In the genomic region with DNA sequence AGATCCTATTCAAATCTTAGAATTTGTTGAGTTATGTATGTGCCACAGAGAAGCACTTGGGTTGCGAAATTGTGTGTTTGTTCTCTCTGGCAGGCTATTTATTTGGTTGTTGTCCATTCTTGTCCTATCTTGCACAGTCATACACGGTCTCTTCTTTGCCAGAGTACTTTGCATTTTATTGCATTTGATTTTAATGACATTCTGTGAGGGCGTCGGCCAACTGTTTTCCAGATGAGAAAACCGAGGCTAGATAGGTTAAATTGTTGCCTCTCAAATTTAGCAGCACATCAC, we compare ENCODE assay signal across 23 cellular contexts. TPM values are rescaled to one million over a fixed set of nuclear protein-coding genes. Genes with fewer than 3 reads are reported as not detected.
DNase-seq lines count a peak whose midpoint lies in the region; ATAC-seq, FAIRE-seq and TF ChIP-seq lines count a peak whose summit lies in the region.
"Had no signal": no experiment of that assay in that cellular context is flagged by ENCODE, and none has a peak within 500 bp of the region (broad histone marks: within the 10 kb centered on the region; RNA-seq: fewer than 3 reads in every experiment).

No MANE protein-coding gene starts in this region.

- H3K4me1 ChIP-seq in suprapubic skin = peaks cover 7% of the 10 kb centered on the region
- H3K4me1 ChIP-seq: BE2C, HAP-1, testis had no signal

- H3K4me3 ChIP-seq in bronchial epithelial cell (ENCODE audit: low read depth, low read length) = no peak overlapping the region
- no peak overlapping the region for H3K4me3 ChIP-seq in fibroblast of villous mesenchyme (ENCODE audit: low read depth, low read length)
- H3K4me3 ChIP-seq in suprapubic skin = no peak overlapping the region
- H3K4me3 ChIP-seq: HAP-1, neural progenitor cell, SJSA1, smooth muscle cell, testis had no signal

- H3K36me3 ChIP-seq in bronchial epithelial cell (ENCODE audit: control insufficient read depth, insufficient read depth, low read length) (no peaks in the 10 kb centered on the region), suprapubic skin (no peaks in the 10 kb centered on the region)
- H3K36me3 ChIP-seq: BE2C, HAP-1, neural progenitor cell, SJSA1 had no signal

- TF ChIP-seq EP300 in suprapubic skin (IDR thresholded peaks at IDR 0.05) = no peak

- peaks cover 5% of the 10 kb centered on the region for H3K27me3 Mint-ChIP-seq in activated T-helper 1 cell treated with anti-CD3 and anti-CD28 coated beads, Interleukin-12 subunit alpha, Interleukin-12 subunit beta, Interleukin-2, Interleukin-4 antibody, amounts not matched to agents 30 ng/mL and 10 ng/mL and 1 ng/mL, durations not matched to agents 14 hours and 24 hours and 36 hours (ENCODE audit: insufficient read depth)
- H3K27me3 Mint-ChIP-seq: stimulated activated memory B cell treated with anti-CD40 and anti-IgM and Interleukin-4, amounts not matched to agents 10 μg/mL and 1 μg/mL and 100 μg/mL, for 72 hours had no signal

- no peak for ATAC-seq in HG03571 (IDR thresholded peaks at IDR 0.05; ENCODE audit: unreplicated experiment)
- ATAC-seq: activated naive CD4-positive, alpha-beta T cell treated with anti-CD3 and anti-CD28 coated beads, Interleukin-2, amount 50 U/mL, for 72 hours; left ventricle myocardium superior; stimulated activated memory B cell treated with anti-CD40 and anti-IgM and Interleukin-4, amounts not matched to agents 10 μg/mL and 1 μg/mL and 100 μg/mL, for 72 hours had no signal

- no peaks in the 10 kb centered on the region for H3K27me3 ChIP-seq in bronchial epithelial cell (ENCODE audit: control insufficient read depth, insufficient read depth, low read length)
- H3K27me3 ChIP-seq in suprapubic skin = no peaks in the 10 kb centered on the region
- H3K27me3 ChIP-seq: BE2C, neural progenitor cell, SJSA1, testis had no signal

- 47% methylated on average over 5 of the region's 5 CpGs for WGBS in suprapubic skin

- peak; percentile 88 for DNase-seq in NCI-H526 treated with DMSO at 0.1 percent for 48 hours (lab: John Stamatoyannopoulos, UW)
- DNase-seq in bronchial epithelial cell (ENCODE audit: low read depth) = peak; percentile 94
- DNase-seq in fibroblast of villous mesenchyme (ENCODE audit: low read depth) = peak; percentile 85
- DNase-seq in suprapubic skin (ENCODE audit: low spot score in 2 of 2) = no peak
- no peak for DNase-seq in activated T-helper 1 cell treated with anti-CD3 and anti-CD28 coated beads, Interleukin-12 subunit alpha, Interleukin-12 subunit beta, Interleukin-2, Interleukin-4 antibody, amounts not matched to agents 30 ng/mL and 10 ng/mL and 1 ng/mL, durations not matched to agents 14 hours and 24 hours and 36 hours (ENCODE audit: low spot score)
- no peak for DNase-seq in NCI-H2227 treated with DMSO at 0.1 percent for 48 hours (lab: John Stamatoyannopoulos, UW)
- DNase-seq: activated CD4-positive, alpha-beta T cell treated with anti-CD3 and anti-CD28 coated beads for 4 hours; activated T-cell treated with anti-CD3 and anti-CD28 coated beads, Interleukin-2, amount 50 U/mL, for 48 hours; BE2C; effector CD4-positive, alpha-beta T cell; immature natural killer cell; left ventricle myocardium superior; NCI-H187; NCI-H226; testis had no signal

- no peak for TF ChIP-seq POLR2A in suprapubic skin (IDR thresholded peaks at IDR 0.05)

- intact Hi-C loops in activated T-helper 1 cell treated with anti-CD3 and anti-CD28 coated beads, Interleukin-12 subunit alpha, Interleukin-12 subunit beta, Interleukin-2, Interleukin-4 antibody, amounts not matched to agents 30 ng/mL and 10 ng/mL and 1 ng/mL, durations not matched to agents 14 hours and 24 hours and 36 hours (cut with micrococcal nuclease) = no loop called here

- H3K27ac Mint-ChIP-seq in activated T-helper 1 cell treated with anti-CD3 and anti-CD28 coated beads, Interleukin-12 subunit alpha, Interleukin-12 subunit beta, Interleukin-2, Interleukin-4 antibody, amounts not matched to agents 30 ng/mL and 10 ng/mL and 1 ng/mL, durations not matched to agents 14 hours and 24 hours and 36 hours = no peak overlapping the region
- H3K27ac Mint-ChIP-seq: immature natural killer cell; neural progenitor cell; stimulated activated memory B cell treated with anti-CD40 and anti-IgM and Interleukin-4, amounts not matched to agents 10 μg/mL and 1 μg/mL and 100 μg/mL, for 72 hours; T-helper 1 cell treated with Interleukin-12 subunit alpha and Interleukin-12 subunit beta and Interleukin-4 antibody, amounts not matched to agents 30 μg/mL and 1 μg/mL, for 36 hours had no signal

- H3K36me3 Mint-ChIP-seq in activated T-helper 1 cell treated with anti-CD3 and anti-CD28 coated beads, Interleukin-12 subunit alpha, Interleukin-12 subunit beta, Interleukin-2, Interleukin-4 antibody, amounts not matched to agents 30 ng/mL and 10 ng/mL and 1 ng/mL, durations not matched to agents 14 hours and 24 hours and 36 hours (ENCODE audit: low read depth) = peaks cover 7% of the 10 kb centered on the region
- H3K36me3 Mint-ChIP-seq: activated naive CD4-positive, alpha-beta T cell treated with anti-CD3 and anti-CD28 coated beads, Interleukin-2, amount 50 U/mL, for 72 hours; neural progenitor cell; stimulated activated memory B cell treated with anti-CD40 and anti-IgM and Interleukin-4, amounts not matched to agents 10 μg/mL and 1 μg/mL and 100 μg/mL, for 72 hours had no signal

- H3K27ac ChIP-seq in suprapubic skin = peak overlapping the region; percentile 61
- H3K27ac ChIP-seq: neural progenitor cell, SJSA1, testis had no signal

- no peak overlapping the region for H3K4me3 Mint-ChIP-seq in activated T-helper 1 cell treated with anti-CD3 and anti-CD28 coated beads, Interleukin-12 subunit alpha, Interleukin-12 subunit beta, Interleukin-2, Interleukin-4 antibody, amounts not matched to agents 30 ng/mL and 10 ng/mL and 1 ng/mL, durations not matched to agents 14 hours and 24 hours and 36 hours
- H3K4me3 Mint-ChIP-seq: immature natural killer cell; stimulated activated memory B cell treated with anti-CD40 and anti-IgM and Interleukin-4, amounts not matched to agents 10 μg/mL and 1 μg/mL and 100 μg/mL, for 72 hours; T-helper 1 cell treated with Interleukin-12 subunit alpha and Interleukin-12 subunit beta and Interleukin-4 antibody, amounts not matched to agents 30 μg/mL and 1 μg/mL, for 36 hours had no signal

- no peak for FAIRE-seq in bronchial epithelial cell (lab: Jason Lieb, UNC)

- peaks cover 22% of the 10 kb centered on the region for H3K4me1 Mint-ChIP-seq in activated T-helper 1 cell treated with anti-CD3 and anti-CD28 coated beads, Interleukin-12 subunit alpha, Interleukin-12 subunit beta, Interleukin-2, Interleukin-4 antibody, amounts not matched to agents 30 ng/mL and 10 ng/mL and 1 ng/mL, durations not matched to agents 14 hours and 24 hours and 36 hours (ENCODE audit: low read depth)
- H3K4me1 Mint-ChIP-seq: immature natural killer cell, neural progenitor cell had no signal

- peaks cover 3% of the 10 kb centered on the region for H3K9me3 Mint-ChIP-seq in activated T-helper 1 cell treated with anti-CD3 and anti-CD28 coated beads, Interleukin-12 subunit alpha, Interleukin-12 subunit beta, Interleukin-2, Interleukin-4 antibody, amounts not matched to agents 30 ng/mL and 10 ng/mL and 1 ng/mL, durations not matched to agents 14 hours and 24 hours and 36 hours
- H3K9me3 Mint-ChIP-seq: neural progenitor cell; stimulated activated memory B cell treated with anti-CD40 and anti-IgM and Interleukin-4, amounts not matched to agents 10 μg/mL and 1 μg/mL and 100 μg/mL, for 72 hours; T-helper 1 cell treated with Interleukin-12 subunit alpha and Interleukin-12 subunit beta and Interleukin-4 antibody, amounts not matched to agents 30 μg/mL and 1 μg/mL, for 36 hours had no signal

- TF ChIP-seq CTCF in bronchial epithelial cell (IDR thresholded peaks at IDR 0.05; ENCODE audit: insufficient read depth, low read length, severe bottlenecking) (no peak), fibroblast of villous mesenchyme (IDR thresholded peaks at IDR 0.05; ENCODE audit: insufficient read depth, low read depth, low read length) (no peak), suprapubic skin (IDR thresholded peaks at IDR 0.05) (no peak)

- H3K9me3 ChIP-seq in suprapubic skin = no peaks in the 10 kb centered on the region
- H3K9me3 ChIP-seq: BE2C, HAP-1, SJSA1, testis had no signal

RNA-seq across cellular contexts. Expression of a gene that starts 31.4 kb away (rescaled TPM):
- total RNA-seq in bronchial epithelial cell (45.5 and 70.0 TPM in 2 replicates), fibroblast of villous mesenchyme (66.7 and 308 TPM in 2 replicates), suprapubic skin (10 to 100 TPM in 3 of 4 donors, 1 to 10 TPM in 1; 6.3 to 33.6 (median 16.1) TPM)
- 51.0 and 58.4 TPM in 2 replicates for total RNA-seq in activated T-helper 1 cell treated with anti-CD3 and anti-CD28 coated beads, Interleukin-12 subunit alpha, Interleukin-12 subunit beta, Interleukin-2, Interleukin-4 antibody, amounts not matched to agents 30 ng/mL and 10 ng/mL and 1 ng/mL, durations not matched to agents 14 hours and 24 hours and 36 hours

Comparison
In these comparisons a context has a peak if more than half of its experiments do, and no peak if none do; other contexts are left out.
1. DNase-seq: peak in NCI-H526 treated with DMSO at 0.1 percent for 48 hours (single experiment), bronchial epithelial cell (single experiment) and fibroblast of villous mesenchyme (single experiment); none in suprapubic skin (0 of 2), activated T-helper 1 cell treated with anti-CD3 and anti-CD28 coated beads, Interleukin-12 subunit alpha, Interleukin-12 subunit beta, Interleukin-2, Interleukin-4 antibody, amounts not matched to agents 30 ng/mL and 10 ng/mL and 1 ng/mL, durations not matched to agents 14 hours and 24 hours and 36 hours (single experiment) and NCI-H2227 treated with DMSO at 0.1 percent for 48 hours (single experiment).